ENCODE assay signal across 1 cellular context in genomic region chr14:93954900-93955891, GRCh38.
TF ChIP-seq lines count a peak whose summit lies in the region.

No MANE protein-coding gene starts in this region.

TF ChIP-seq in HepG2, 621 proteins besides CTCF, POLR2A, EP300 and RAD21:
- TF ChIP-seq CHD4 (IDR thresholded peaks at IDR 0.05; ENCODE audit: borderline replicate concordance, low read length) (0 out of 2 replicates have a peak, but pooled peaks have one; percentile 26), ZNF138 (CRISPR knock-in tag; IDR thresholded peaks at IDR 0.05; ENCODE audit: low read depth) (0 out of 2 replicates have a peak, but pooled peaks have one; percentile 46), ZNF629 (CRISPR knock-in tag; conservative IDR thresholded peaks at IDR 0.05) (peak; percentile 98), RCOR2 (CRISPR knock-in tag; IDR thresholded peaks at IDR 0.05) (0 out of 2 replicates have a peak, but pooled peaks have one; percentile 41), ZBTB38 (CRISPR knock-in tag; IDR thresholded peaks at IDR 0.05) (peak; percentile 50; the same call in 1 of the 2 replicates), SAP130 (CRISPR knock-in tag; IDR thresholded peaks at IDR 0.05; ENCODE audit: low read depth) (peak; percentile 24; the same call in 1 of the 2 replicates), DNMT3B (CRISPR knock-in tag; conservative IDR thresholded peaks at IDR 0.05) (no peak), ZSCAN21 (CRISPR knock-in tag; IDR thresholded peaks at IDR 0.05; ENCODE audit: borderline replicate concordance) (peak; percentile 39; the same call in 1 of the 2 replicates), IKZF5 (CRISPR knock-in tag; IDR thresholded peaks at IDR 0.05) (no peak), ZNF24 (IDR thresholded peaks at IDR 0.05) (peak; percentile 46; the same call in 1 of the 2 replicates), ADNP (CRISPR knock-in tag; IDR thresholded peaks at IDR 0.05) (peak; percentile 58; the same call in 1 of the 2 replicates), ZNF772 (CRISPR knock-in tag; IDR thresholded peaks at IDR 0.05) (0 out of 2 replicates have a peak, but pooled peaks have one; percentile 27), EED (CRISPR knock-in tag; IDR thresholded peaks at IDR 0.05) (peak; percentile 81; the same call in 1 of the 2 replicates), THAP7 (CRISPR knock-in tag; IDR thresholded peaks at IDR 0.05) (no peak), NFKB2 (CRISPR knock-in tag; IDR thresholded peaks at IDR 0.05; ENCODE audit: borderline replicate concordance) (0 out of 2 replicates have a peak, but pooled peaks have one; percentile 21), ZBTB26 (CRISPR knock-in tag; IDR thresholded peaks at IDR 0.05; ENCODE audit: borderline replicate concordance) (0 out of 2 replicates have a peak, but pooled peaks have one; percentile 29), ZGPAT (CRISPR knock-in tag; IDR thresholded peaks at IDR 0.05) (peak; percentile 30; the same call in 1 of the 2 replicates), KDM1A (CRISPR knock-in tag; IDR thresholded peaks at IDR 0.05) (0 out of 2 replicates have a peak, but pooled peaks have one; percentile 60), TP53 (CRISPR knock-in tag; conservative IDR thresholded peaks at IDR 0.05) (no peak), ATF7-NPFF (CRISPR knock-in tag; IDR thresholded peaks at IDR 0.05; ENCODE audit: low read depth) (0 out of 2 replicates have a peak, but pooled peaks have one; percentile 33), PATZ1 (CRISPR knock-in tag; IDR thresholded peaks at IDR 0.05) (peak; percentile 29; the same call in 1 of the 2 replicates), ZMYM3 (CRISPR knock-in tag; IDR thresholded peaks at IDR 0.05) (peak; percentile 91), NR2F6 (IDR thresholded peaks at IDR 0.05) (0 out of 2 replicates have a peak, but pooled peaks have one; percentile 23), NR2F6 (CRISPR knock-in tag; IDR thresholded peaks at IDR 0.05) (no peak), ZNF687 (CRISPR knock-in tag; IDR thresholded peaks at IDR 0.05) (peak; percentile 61), ZNF691 (CRISPR knock-in tag; IDR thresholded peaks at IDR 0.05; ENCODE audit: borderline replicate concordance, low read depth) (no peak), HDAC1 (CRISPR knock-in tag; IDR thresholded peaks at IDR 0.05) (0 out of 2 replicates have a peak, but pooled peaks have one; percentile 46), CEBPB (IDR thresholded peaks at IDR 0.05; ENCODE audit: borderline replicate concordance, low read depth, low read length) (peak; percentile 47; the same call in 1 of the 2 replicates), RXRA (CRISPR knock-in tag; IDR thresholded peaks at IDR 0.05) (peak; percentile 36; the same call in 1 of the 2 replicates), ZNF776 (CRISPR knock-in tag; IDR thresholded peaks at IDR 0.05) (no peak), AHDC1 (CRISPR knock-in tag; IDR thresholded peaks at IDR 0.05; ENCODE audit: borderline replicate concordance) (no peak), ZNF513 (CRISPR knock-in tag; conservative IDR thresholded peaks at IDR 0.05) (no peak), RFXANK (CRISPR knock-in tag; IDR thresholded peaks at IDR 0.05) (no peak), ZFP91 (CRISPR knock-in tag; IDR thresholded peaks at IDR 0.05; ENCODE audit: borderline replicate concordance) (0 out of 2 replicates have a peak, but pooled peaks have one; percentile 21), MAZ (IDR thresholded peaks at IDR 0.05; ENCODE audit: borderline replicate concordance, low read depth, low read length) (no peak), MAZ (CRISPR knock-in tag; IDR thresholded peaks at IDR 0.05; ENCODE audit: low read depth) (peak; percentile 52; the same call in 1 of the 2 replicates)
